ENCODE assay signal across 8 cellular contexts in the genomic region with DNA sequence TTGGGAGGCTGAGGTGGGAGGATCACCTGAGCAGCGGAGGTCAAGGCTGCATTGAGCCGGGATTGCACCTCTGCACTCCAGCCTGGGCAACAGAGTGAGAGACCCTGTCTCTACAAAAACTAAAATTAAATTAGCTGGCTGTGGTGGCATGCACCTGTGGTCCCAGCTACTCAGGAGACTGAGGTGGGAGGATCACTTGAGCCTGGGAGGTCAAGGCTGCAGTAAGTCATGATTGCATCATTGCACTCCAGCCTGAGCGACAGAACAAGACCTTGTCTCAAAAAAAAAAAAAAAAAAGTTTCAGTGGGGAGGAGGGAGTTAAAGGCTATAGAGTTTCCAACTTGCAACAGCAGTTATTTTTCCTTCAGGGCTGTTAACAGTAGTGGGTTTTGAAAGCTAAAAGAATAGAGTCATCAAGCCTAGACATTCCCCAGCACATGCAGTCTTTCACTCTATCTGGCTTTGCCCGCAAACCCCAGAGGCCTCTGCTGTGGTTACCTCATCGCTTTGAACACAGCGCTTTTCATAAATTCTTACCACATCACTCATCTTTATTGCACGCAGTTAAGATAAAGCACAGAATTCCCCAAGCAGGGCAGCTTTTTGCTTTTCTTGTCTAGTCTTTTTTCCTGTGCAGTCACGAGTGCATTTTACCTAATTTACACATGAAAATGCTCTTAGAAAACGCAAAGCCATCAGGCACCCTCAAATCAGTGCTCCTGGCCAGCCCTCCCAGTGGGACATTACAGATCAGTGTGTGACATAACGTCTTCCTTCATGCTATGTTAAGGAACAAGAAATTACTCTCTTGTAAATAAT. TPM values are rescaled to one million over a fixed set of nuclear protein-coding genes. Genes with fewer than 3 reads are reported as not detected.
A peak's percentile ranks its signal among the peaks of the same experiment; 100 is the strongest.
DNase-seq lines count a peak whose midpoint lies in the region; ATAC-seq and TF ChIP-seq lines count a peak whose summit lies in the region.

No MANE protein-coding gene starts in this region.

- H3K36me3 Mint-ChIP-seq in chondrocyte (ENCODE audit: low read depth) (peaks cover 4% of the 10 kb centered on the region), natural killer cell (no peaks in the 10 kb centered on the region)

- peak; percentile 91 for DNase-seq in AG09309 (ENCODE audit: low read depth)
- DNase-seq in HS-27A (ENCODE audit: low read depth) = peak; percentile 70
- no peak for DNase-seq in chondrocyte (ENCODE audit: low spot score)
- peak; percentile 69 for DNase-seq in natural killer cell
- peak; percentile 84 to 92 for DNase-seq in stimulated activated naive CD8-positive, alpha-beta T cell treated with anti-CD3 and anti-CD28 coated beads, Interleukin-15, amount 100 ng/mL, for 72 hours
- no peak for DNase-seq in DMS153 treated with DMSO at 0.1 percent for 48 hours (lab: John Stamatoyannopoulos, UW; ENCODE audit: unreplicated experiment)

- peaks cover 14% of the 10 kb centered on the region for H3K27me3 Mint-ChIP-seq in chondrocyte (ENCODE audit: low read depth)
- peaks cover 42 to 66% of the 10 kb centered on the region in 2 donors for H3K27me3 Mint-ChIP-seq in natural killer cell (ENCODE audit: low read depth in 2 of 2)
- peaks cover 69% of the 10 kb centered on the region for H3K27me3 Mint-ChIP-seq in stimulated activated naive CD8-positive, alpha-beta T cell treated with anti-CD3 and anti-CD28 coated beads, Interleukin-15, amount 100 ng/mL, for 72 hours

- H3K9me3 Mint-ChIP-seq in chondrocyte (ENCODE audit: low read depth) = no peaks in the 10 kb centered on the region
- no peaks in the 10 kb centered on the region for H3K9me3 Mint-ChIP-seq in natural killer cell
- no peaks in the 10 kb centered on the region for H3K9me3 Mint-ChIP-seq in stimulated activated naive CD8-positive, alpha-beta T cell treated with anti-CD3 and anti-CD28 coated beads, Interleukin-15, amount 100 ng/mL, for 72 hours

- peak overlapping the region; percentile 33 for H3K4me3 Mint-ChIP-seq in chondrocyte (ENCODE audit: unreplicated experiment)
- peak overlapping the region; percentile 60 for H3K4me3 Mint-ChIP-seq in natural killer cell
- H3K4me3 Mint-ChIP-seq in stimulated activated naive CD8-positive, alpha-beta T cell treated with anti-CD3 and anti-CD28 coated beads, Interleukin-15, amount 100 ng/mL, for 72 hours = peak overlapping the region; percentile 55 to 74

- no peak overlapping the region for H3K4me3 ChIP-seq in AG09309 (ENCODE audit: control insufficient read depth, low read depth, low read length)

- intact Hi-C loops in natural killer cell (cut with micrococcal nuclease) = no loop called here

- H3K4me1 Mint-ChIP-seq in chondrocyte (ENCODE audit: low read depth) (peaks cover 18% of the 10 kb centered on the region), natural killer cell (peaks cover 14 to 15% of the 10 kb centered on the region in 2 donors)
- peaks cover 56% of the 10 kb centered on the region for H3K4me1 Mint-ChIP-seq in stimulated activated naive CD8-positive, alpha-beta T cell treated with anti-CD3 and anti-CD28 coated beads, Interleukin-15, amount 100 ng/mL, for 72 hours

- no peak for TF ChIP-seq CTCF in AG09309 (IDR thresholded peaks at IDR 0.05; ENCODE audit: control insufficient read depth, insufficient read depth, low read depth, low read length, missing control alignments)
- TF ChIP-seq CTCF in chondrocyte (IDR thresholded peaks at IDR 0.05) = no peak
- no peak for TF ChIP-seq CTCF in natural killer cell (IDR thresholded peaks at IDR 0.05)

- H3K27ac Mint-ChIP-seq in chondrocyte (ENCODE audit: unreplicated experiment) (peak overlapping the region; percentile 96), natural killer cell (peak overlapping the region; percentile 74)
- H3K27ac Mint-ChIP-seq in stimulated activated naive CD8-positive, alpha-beta T cell treated with anti-CD3 and anti-CD28 coated beads, Interleukin-15, amount 100 ng/mL, for 72 hours = peak overlapping the region; percentile 23 to 86

- ATAC-seq in GM19468 (IDR thresholded peaks at IDR 0.05; ENCODE audit: extremely low read depth, unreplicated experiment) = peak; percentile 49
- peak; percentile 99 for ATAC-seq in activated CD4-positive, CD25-positive, alpha-beta regulatory T cell treated with anti-CD3 and anti-CD28 coated beads, Interleukin-2, amount 50 U/mL, for 24 hours
- ATAC-seq in natural killer cell = peak; percentile 93 to 97 (median 93)
- peak; percentile 99 for ATAC-seq in stimulated activated naive CD8-positive, alpha-beta T cell treated with anti-CD3 and anti-CD28 coated beads, Interleukin-15, amount 100 ng/mL, for 72 hours

RNA-seq across cellular contexts. Expression of a gene that starts 8.7 kb away (rescaled TPM):
- total RNA-seq in chondrocyte (14.1 to 16.4 TPM (median 15.3 TPM) in 3 replicates), natural killer cell (10 to 100 TPM; 21.1 to 30.6 (median 30.0) TPM)

RNA-seq across cellular contexts. Expression of a gene that starts 35.9 kb away (rescaled TPM):
- total RNA-seq in chondrocyte = 7.9 to 9.0 TPM (median 8.3 TPM) in 3 replicates
- 10 to 100 TPM; 13.8 to 16.1 (median 14.2) TPM for total RNA-seq in natural killer cell

Comparison
In these comparisons a context has a peak if more than half of its experiments do, and no peak if none do; other contexts are left out.
1. DNase-seq: peak in AG09309 (single experiment), HS-27A (single experiment), natural killer cell (single experiment) and stimulated activated naive CD8-positive, alpha-beta T cell treated with anti-CD3 and anti-CD28 coated beads, Interleukin-15, amount 100 ng/mL, for 72 hours (2 of 2); none in chondrocyte (single experiment) and DMS153 treated with DMSO at 0.1 percent for 48 hours (single experiment).
2. ATAC-seq: peak in every context shown above with its lines; median percentile 99 in activated CD4-positive, CD25-positive, alpha-beta regulatory T cell treated with anti-CD3 and anti-CD28 coated beads, Interleukin-2, amount 50 U/mL, for 24 hours; 99 in stimulated activated naive CD8-positive, alpha-beta T cell treated with anti-CD3 and anti-CD28 coated beads, Interleukin-15, amount 100 ng/mL, for 72 hours; 93 in natural killer cell; 49 in GM19468.
3. Peak in every context shown above with its lines, with median percentiles within 50 percentile points of each other: H3K27ac Mint-ChIP-seq and H3K4me3 Mint-ChIP-seq.